ENCODE assay signal across 1 cellular context in genomic region chr19:10194500-10195198, GRCh38.
TF ChIP-seq lines count a peak whose summit lies in the region.

DNMT1 (minus strand) TSS chr19:10194953; CDS start chr19:10194899, 54 bp downstream.

TF ChIP-seq in HepG2, 621 proteins besides CTCF, POLR2A, EP300 and RAD21 (continued from another document and continues in another):
- TF ChIP-seq ETV6 (CRISPR knock-in tag; conservative IDR thresholded peaks at IDR 0.05): no peak
- TF ChIP-seq, protein P1, sequence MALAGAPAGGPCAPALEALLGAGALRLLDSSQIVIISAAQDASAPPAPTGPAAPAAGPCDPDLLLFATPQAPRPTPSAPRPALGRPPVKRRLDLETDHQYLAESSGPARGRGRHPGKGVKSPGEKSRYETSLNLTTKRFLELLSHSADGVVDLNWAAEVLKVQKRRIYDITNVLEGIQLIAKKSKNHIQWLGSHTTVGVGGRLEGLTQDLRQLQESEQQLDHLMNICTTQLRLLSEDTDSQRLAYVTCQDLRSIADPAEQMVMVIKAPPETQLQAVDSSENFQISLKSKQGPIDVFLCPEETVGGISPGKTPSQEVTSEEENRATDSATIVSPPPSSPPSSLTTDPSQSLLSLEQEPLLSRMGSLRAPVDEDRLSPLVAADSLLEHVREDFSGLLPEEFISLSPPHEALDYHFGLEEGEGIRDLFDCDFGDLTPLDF (CRISPR knock-in tag; IDR thresholded peaks at IDR 0.05): peak; percentile 98
- TF ChIP-seq, protein P2, sequence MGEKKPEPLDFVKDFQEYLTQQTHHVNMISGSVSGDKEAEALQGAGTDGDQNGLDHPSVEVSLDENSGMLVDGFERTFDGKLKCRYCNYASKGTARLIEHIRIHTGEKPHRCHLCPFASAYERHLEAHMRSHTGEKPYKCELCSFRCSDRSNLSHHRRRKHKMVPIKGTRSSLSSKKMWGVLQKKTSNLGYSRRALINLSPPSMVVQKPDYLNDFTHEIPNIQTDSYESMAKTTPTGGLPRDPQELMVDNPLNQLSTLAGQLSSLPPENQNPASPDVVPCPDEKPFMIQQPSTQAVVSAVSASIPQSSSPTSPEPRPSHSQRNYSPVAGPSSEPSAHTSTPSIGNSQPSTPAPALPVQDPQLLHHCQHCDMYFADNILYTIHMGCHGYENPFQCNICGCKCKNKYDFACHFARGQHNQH (CRISPR knock-in tag; IDR thresholded peaks at IDR 0.05): peak; percentile 18; the same call in 1 of the 2 replicates
- TF ChIP-seq, protein P3, sequence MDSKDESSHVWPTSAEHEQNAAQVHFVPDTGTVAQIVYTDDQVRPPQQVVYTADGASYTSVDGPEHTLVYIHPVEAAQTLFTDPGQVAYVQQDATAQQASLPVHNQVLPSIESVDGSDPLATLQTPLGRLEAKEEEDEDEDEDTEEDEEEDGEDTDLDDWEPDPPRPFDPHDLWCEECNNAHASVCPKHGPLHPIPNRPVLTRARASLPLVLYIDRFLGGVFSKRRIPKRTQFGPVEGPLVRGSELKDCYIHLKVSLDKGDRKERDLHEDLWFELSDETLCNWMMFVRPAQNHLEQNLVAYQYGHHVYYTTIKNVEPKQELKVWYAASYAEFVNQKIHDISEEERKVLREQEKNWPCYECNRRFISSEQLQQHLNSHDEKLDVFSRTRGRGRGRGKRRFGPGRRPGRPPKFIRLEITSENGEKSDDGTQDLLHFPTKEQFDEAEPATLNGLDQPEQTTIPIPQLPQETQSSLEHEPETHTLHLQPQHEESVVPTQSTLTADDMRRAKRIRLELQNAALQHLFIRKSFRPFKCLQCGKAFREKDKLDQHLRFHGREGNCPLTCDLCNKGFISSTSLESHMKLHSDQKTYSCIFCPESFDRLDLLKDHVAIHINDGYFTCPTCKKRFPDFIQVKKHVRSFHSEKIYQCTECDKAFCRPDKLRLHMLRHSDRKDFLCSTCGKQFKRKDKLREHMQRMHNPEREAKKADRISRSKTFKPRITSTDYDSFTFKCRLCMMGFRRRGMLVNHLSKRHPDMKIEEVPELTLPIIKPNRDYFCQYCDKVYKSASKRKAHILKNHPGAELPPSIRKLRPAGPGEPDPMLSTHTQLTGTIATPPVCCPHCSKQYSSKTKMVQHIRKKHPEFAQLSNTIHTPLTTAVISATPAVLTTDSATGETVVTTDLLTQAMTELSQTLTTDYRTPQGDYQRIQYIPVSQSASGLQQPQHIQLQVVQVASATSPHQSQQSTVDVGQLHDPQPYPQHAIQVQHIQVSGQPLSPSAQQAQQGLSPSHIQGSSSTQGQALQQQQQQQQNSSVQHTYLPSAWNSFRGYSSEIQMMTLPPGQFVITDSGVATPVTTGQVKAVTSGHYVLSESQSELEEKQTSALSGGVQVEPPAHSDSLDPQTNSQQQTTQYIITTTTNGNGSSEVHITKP (CRISPR knock-in tag; IDR thresholded peaks at IDR 0.05; ENCODE audit: low read depth): peak; percentile 100
- TF ChIP-seq FIP1L1 (IDR thresholded peaks at IDR 0.05; ENCODE audit: borderline replicate concordance, insufficient read depth, low read depth, low read length): no peak
- no peak for TF ChIP-seq CHD2 (IDR thresholded peaks at IDR 0.05; ENCODE audit: low read depth, low read length)
- peak; percentile 93 for TF ChIP-seq ZBTB38 (CRISPR knock-in tag; IDR thresholded peaks at IDR 0.05)
- TF ChIP-seq ZBTB7A (CRISPR knock-in tag; IDR thresholded peaks at IDR 0.05): peak; percentile 84
- TF ChIP-seq ZFP37 (CRISPR knock-in tag; IDR thresholded peaks at IDR 0.05; ENCODE audit: borderline replicate concordance): peak; percentile 70; the same call in 1 of the 2 replicates
- TF ChIP-seq ZBTB44 (CRISPR knock-in tag; IDR thresholded peaks at IDR 0.05): no peak
- no peak for TF ChIP-seq PTBP1 (IDR thresholded peaks at IDR 0.05; ENCODE audit: low read depth, low read length, poor library complexity, severe bottlenecking)
- 0 out of 2 replicates have a peak, but pooled peaks have one; percentile 57 for TF ChIP-seq MXD3 (CRISPR knock-in tag; IDR thresholded peaks at IDR 0.05)
- no peak; the same call in 1 of the 2 replicates for TF ChIP-seq FOXO1 (CRISPR knock-in tag; IDR thresholded peaks at IDR 0.05)
- TF ChIP-seq ZNF30 (CRISPR knock-in tag; IDR thresholded peaks at IDR 0.05): 0 out of 2 replicates have a peak, but pooled peaks have one; percentile 76
- TF ChIP-seq, protein P4, sequence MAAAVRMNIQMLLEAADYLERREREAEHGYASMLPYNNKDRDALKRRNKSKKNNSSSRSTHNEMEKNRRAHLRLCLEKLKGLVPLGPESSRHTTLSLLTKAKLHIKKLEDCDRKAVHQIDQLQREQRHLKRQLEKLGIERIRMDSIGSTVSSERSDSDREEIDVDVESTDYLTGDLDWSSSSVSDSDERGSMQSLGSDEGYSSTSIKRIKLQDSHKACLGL (CRISPR knock-in tag; IDR thresholded peaks at IDR 0.05): peak; percentile 64; the same call in 1 of the 2 replicates
- no peak for TF ChIP-seq MTA1 (CRISPR knock-in tag; IDR thresholded peaks at IDR 0.05; ENCODE audit: borderline replicate concordance)
- 0 out of 2 replicates have a peak, but pooled peaks have one; percentile 57 for TF ChIP-seq ELF4 (CRISPR knock-in tag; IDR thresholded peaks at IDR 0.05; ENCODE audit: borderline replicate concordance)
- TF ChIP-seq AGO2 (optimal IDR thresholded peaks at IDR 0.05; ENCODE audit: low read depth, low read length): peak; percentile 44
- TF ChIP-seq MYC (CRISPR knock-in tag; IDR thresholded peaks at IDR 0.05; ENCODE audit: borderline replicate concordance): no peak; the same call in none of the 2 replicates
- TF ChIP-seq ZNF879 (CRISPR knock-in tag; IDR thresholded peaks at IDR 0.05): no peak
- peak; percentile 63 for TF ChIP-seq TBX2 (CRISPR knock-in tag; IDR thresholded peaks at IDR 0.05; ENCODE audit: borderline replicate concordance)
- no peak; the same call in 1 of the 2 replicates for TF ChIP-seq ISL2 (CRISPR knock-in tag; IDR thresholded peaks at IDR 0.05)
- no peak for TF ChIP-seq ZBTB26 (CRISPR knock-in tag; IDR thresholded peaks at IDR 0.05; ENCODE audit: borderline replicate concordance)
- peak; percentile 4; the same call in 1 of the 2 replicates for TF ChIP-seq FOXJ3 (CRISPR knock-in tag; IDR thresholded peaks at IDR 0.05; ENCODE audit: borderline replicate concordance)
- TF ChIP-seq MAF1 (CRISPR knock-in tag; IDR thresholded peaks at IDR 0.05; ENCODE audit: borderline replicate concordance): no peak; the same call in 1 of the 2 replicates
- no peak; the same call in 1 of the 2 replicates for TF ChIP-seq ZNF598 (CRISPR knock-in tag; IDR thresholded peaks at IDR 0.05; ENCODE audit: borderline replicate concordance)
- no peak for TF ChIP-seq ERF (CRISPR knock-in tag; IDR thresholded peaks at IDR 0.05)
- TF ChIP-seq KLF12 (CRISPR knock-in tag; IDR thresholded peaks at IDR 0.05; ENCODE audit: borderline replicate concordance): 0 out of 2 replicates have a peak, but pooled peaks have one; percentile 45
- peak; percentile 31; the same call in 1 of the 2 replicates for TF ChIP-seq ZNF142 (CRISPR knock-in tag; IDR thresholded peaks at IDR 0.05)
- peak; percentile 10 for TF ChIP-seq ZEB1 (IDR thresholded peaks at IDR 0.05; ENCODE audit: insufficient replicate concordance, low read depth)
- no peak for TF ChIP-seq NFATC3 (CRISPR knock-in tag; IDR thresholded peaks at IDR 0.05)
- no peak for TF ChIP-seq SOX6 (IDR thresholded peaks at IDR 0.05)
- peak; percentile 50 for TF ChIP-seq SOX6 (CRISPR knock-in tag; IDR thresholded peaks at IDR 0.05)
- no peak for TF ChIP-seq TEAD2 (CRISPR knock-in tag; IDR thresholded peaks at IDR 0.05)
- TF ChIP-seq, protein P5, sequence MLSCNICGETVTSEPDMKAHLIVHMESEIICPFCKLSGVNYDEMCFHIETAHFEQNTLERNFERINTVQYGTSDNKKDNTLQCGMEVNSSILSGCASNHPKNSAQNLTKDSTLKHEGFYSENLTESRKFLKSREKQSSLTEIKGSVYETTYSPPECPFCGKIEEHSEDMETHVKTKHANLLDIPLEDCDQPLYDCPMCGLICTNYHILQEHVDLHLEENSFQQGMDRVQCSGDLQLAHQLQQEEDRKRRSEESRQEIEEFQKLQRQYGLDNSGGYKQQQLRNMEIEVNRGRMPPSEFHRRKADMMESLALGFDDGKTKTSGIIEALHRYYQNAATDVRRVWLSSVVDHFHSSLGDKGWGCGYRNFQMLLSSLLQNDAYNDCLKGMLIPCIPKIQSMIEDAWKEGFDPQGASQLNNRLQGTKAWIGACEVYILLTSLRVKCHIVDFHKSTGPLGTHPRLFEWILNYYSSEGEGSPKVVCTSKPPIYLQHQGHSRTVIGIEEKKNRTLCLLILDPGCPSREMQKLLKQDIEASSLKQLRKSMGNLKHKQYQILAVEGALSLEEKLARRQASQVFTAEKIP (CRISPR knock-in tag; IDR thresholded peaks at IDR 0.05; ENCODE audit: borderline replicate concordance): no peak
- 0 out of 2 replicates have a peak, but pooled peaks have one; percentile 36 for TF ChIP-seq ZNF550 (CRISPR knock-in tag; IDR thresholded peaks at IDR 0.05; ENCODE audit: borderline replicate concordance)
